ENCODE assay signal across 17 cellular contexts in the genomic region with DNA sequence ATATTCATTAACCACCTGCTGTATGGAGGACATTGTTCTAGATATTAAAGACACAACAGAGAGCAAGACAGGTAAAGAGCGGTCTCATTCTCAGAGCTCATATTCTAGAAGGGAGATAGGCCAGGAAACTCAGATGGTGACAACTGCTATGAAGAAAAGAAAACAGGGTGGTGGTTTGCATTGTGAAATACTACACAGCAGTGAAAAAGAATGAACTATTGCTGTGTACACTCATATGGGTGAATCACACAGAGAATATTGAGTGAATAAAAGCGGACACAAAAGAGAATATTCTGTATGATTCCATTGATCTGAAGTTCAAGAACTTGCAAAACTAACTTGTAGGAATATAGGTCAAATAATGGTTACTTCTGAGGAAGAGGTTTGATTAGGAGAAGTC.
DNase-seq lines count a peak whose midpoint lies in the region; ATAC-seq, FAIRE-seq and TF ChIP-seq lines count a peak whose summit lies in the region.
"Had no signal": no experiment of that assay in that cellular context is flagged by ENCODE, and none has a peak within 500 bp of the region (broad histone marks: within the 10 kb centered on the region; RNA-seq: fewer than 3 reads in every experiment).

No MANE protein-coding gene starts in this region.

- H3K79me2 ChIP-seq in astrocyte (ENCODE audit: insufficient read depth, low read length) = no peaks in the 10 kb centered on the region
- H3K79me2 ChIP-seq in hepatocyte = no peaks in the 10 kb centered on the region
- peaks cover 6% of the 10 kb centered on the region for H3K79me2 ChIP-seq in smooth muscle cell (ENCODE audit: low read depth)

- no peak overlapping the region for H3K27ac Mint-ChIP-seq in astrocyte (ENCODE audit: unreplicated experiment)
- H3K27ac Mint-ChIP-seq: B cell; CD8-positive, alpha-beta T cell had no signal

- peaks cover 2% of the 10 kb centered on the region for H3K36me3 Mint-ChIP-seq in astrocyte (ENCODE audit: low read depth, unreplicated experiment)
- H3K36me3 Mint-ChIP-seq: CD8-positive, alpha-beta T cell had no signal

- peaks cover 13% of the 10 kb centered on the region for H3K36me3 ChIP-seq in left ventricle myocardium inferior
- H3K36me3 ChIP-seq in heart left ventricle = peaks cover 0 to 11% (median 0%) of the 10 kb centered on the region in 9 donors
- peaks cover 4% of the 10 kb centered on the region for H3K36me3 ChIP-seq in astrocyte (ENCODE audit: insufficient read depth, low read length)
- H3K36me3 ChIP-seq in hepatocyte (replicated peaks; ENCODE audit: insufficient read depth, low read depth) = no peaks in the 10 kb centered on the region
- H3K36me3 ChIP-seq in smooth muscle cell (ENCODE audit: low read depth) = no peaks in the 10 kb centered on the region
- H3K36me3 ChIP-seq: BLaER1 treated with 17β-estradiol and CSF1 and Interleukin-3, amounts not matched to agents 10 nM and 100 nM had no signal

- peaks cover 29% of the 10 kb centered on the region for H3F3A ChIP-seq in smooth muscle cell (ENCODE audit: low read depth)

- H3K9ac ChIP-seq in astrocyte (ENCODE audit: low read length) = no peak overlapping the region
- no peak overlapping the region for H3K9ac ChIP-seq in smooth muscle cell (ENCODE audit: low read depth)
- H3K9ac ChIP-seq: BLaER1 treated with 17β-estradiol and CSF1 and Interleukin-3, amounts not matched to agents 10 nM and 100 nM; GM23248 had no signal

- no peak for DNase-seq in left ventricle myocardium inferior
- DNase-seq in heart left ventricle = no peak
- DNase-seq in astrocyte (ENCODE audit: low read depth) = no peak
- DNase-seq in hepatocyte (ENCODE audit: low spot score) = no peak
- no peak for DNase-seq in smooth muscle cell (lab: John Stamatoyannopoulos, UW; ENCODE audit: unreplicated experiment)
- no peak for DNase-seq in germinal center (ENCODE audit: low spot score)
- DNase-seq: 8988T; Calu3; CD8-positive, alpha-beta T cell; GM23248 had no signal

- no peak overlapping the region for H3K4me3 ChIP-seq in left ventricle myocardium inferior
- no peak overlapping the region for H3K4me3 ChIP-seq in heart left ventricle
- no peak overlapping the region for H3K4me3 ChIP-seq in astrocyte (ENCODE audit: insufficient read depth, low read depth, low read length)
- no peak overlapping the region for H3K4me3 ChIP-seq in hepatocyte
- no peak overlapping the region for H3K4me3 ChIP-seq in smooth muscle cell
- H3K4me3 ChIP-seq: BLaER1 treated with 17β-estradiol and CSF1 and Interleukin-3, amounts not matched to agents 10 nM and 100 nM; GM23248 had no signal

- no peaks in the 10 kb centered on the region for H3K27me3 Mint-ChIP-seq in astrocyte (ENCODE audit: low read depth, unreplicated experiment)

- peaks cover 24% of the 10 kb centered on the region for H3K4me1 Mint-ChIP-seq in astrocyte (ENCODE audit: low read depth, unreplicated experiment)
- H3K4me1 Mint-ChIP-seq: B cell had no signal

- H3K4me1 ChIP-seq in left ventricle myocardium inferior (peaks cover 64% of the 10 kb centered on the region), heart left ventricle (peaks cover 0 to 47% (median 25%) of the 10 kb centered on the region in 12 donors), astrocyte (ENCODE audit: insufficient read depth, low read length) (peaks cover 28% of the 10 kb centered on the region), hepatocyte (ENCODE audit: insufficient read depth) (peaks cover 9% of the 10 kb centered on the region), smooth muscle cell (ENCODE audit: low read depth) (peaks cover 10% of the 10 kb centered on the region)

- ATAC-seq in heart left ventricle = no peak
- no peak for ATAC-seq in GM21737 (IDR thresholded peaks at IDR 0.05; ENCODE audit: unreplicated experiment)
- ATAC-seq in HG03378 (IDR thresholded peaks at IDR 0.05; ENCODE audit: unreplicated experiment) = no peak
- ATAC-seq: CD8-positive, alpha-beta T cell had no signal

- H3K9me2 ChIP-seq in hepatocyte (replicated peaks; ENCODE audit: insufficient read depth) = no peaks in the 10 kb centered on the region

- FAIRE-seq in astrocyte (lab: Jason Lieb, UNC) = no peak
- FAIRE-seq: G401.6, GM12891, GM19239 had no signal

- no peak for TF ChIP-seq POLR2A in heart left ventricle (IDR thresholded peaks at IDR 0.05)

- H4K20me1 ChIP-seq in astrocyte (ENCODE audit: insufficient read depth, low read length) (no peaks in the 10 kb centered on the region), hepatocyte (ENCODE audit: insufficient read depth, poor library complexity, severe bottlenecking) (no peaks in the 10 kb centered on the region), smooth muscle cell (ENCODE audit: low read depth) (no peaks in the 10 kb centered on the region)

- H3K27me3 ChIP-seq in left ventricle myocardium inferior (ENCODE audit: low read depth) (no peaks in the 10 kb centered on the region), heart left ventricle (no peaks in the 10 kb centered on the region), astrocyte (ENCODE audit: insufficient read depth, low read length) (no peaks in the 10 kb centered on the region), hepatocyte (no peaks in the 10 kb centered on the region), smooth muscle cell (ENCODE audit: low read depth) (no peaks in the 10 kb centered on the region)
- H3K27me3 ChIP-seq: BLaER1 treated with 17β-estradiol and CSF1 and Interleukin-3, amounts not matched to agents 10 nM and 100 nM had no signal

- H3K9me3 ChIP-seq in left ventricle myocardium inferior (replicated peaks) (peaks cover 6% of the 10 kb centered on the region), heart left ventricle (no peaks in the 10 kb centered on the region), astrocyte (ENCODE audit: insufficient read depth, low read depth, low read length) (no peaks in the 10 kb centered on the region), hepatocyte (ENCODE audit: low read depth) (no peaks in the 10 kb centered on the region), smooth muscle cell (replicated peaks; ENCODE audit: low read depth) (no peaks in the 10 kb centered on the region)

- H3K27ac ChIP-seq in left ventricle myocardium inferior (replicated peaks) (peak overlapping the region; percentile 80), heart left ventricle (peak overlapping the region in 1 of 12 donors; percentile 2), astrocyte (ENCODE audit: low read depth, low read length) (peak overlapping the region; percentile 12), hepatocyte (peak overlapping the region; percentile 42), smooth muscle cell (ENCODE audit: low read depth) (peak overlapping the region; percentile 77)
- H3K27ac ChIP-seq: GM23248 had no signal

- TF ChIP-seq CTCF in left ventricle myocardium inferior (IDR thresholded peaks at IDR 0.05; ENCODE audit: borderline replicate concordance) (no peak), heart left ventricle (IDR thresholded peaks at IDR 0.05) (no peak), astrocyte (IDR thresholded peaks at IDR 0.05; ENCODE audit: insufficient read depth, low read depth, low read length) (no peak), hepatocyte (IDR thresholded peaks at IDR 0.05; ENCODE audit: poor library complexity) (no peak), smooth muscle cell (IDR thresholded peaks at IDR 0.05; ENCODE audit: borderline replicate concordance, insufficient read depth, poor library complexity, severe bottlenecking) (no peak)

- intact Hi-C loops in left ventricle myocardium inferior (cut with micrococcal nuclease) (no loop called here), heart left ventricle (cut with DNase I) (loop anchor here in 1 of 10 donors (10.0 kb wide), 1 partner anchor 63 kb away; no protein-coding TSS in a partner anchor)

- no peak overlapping the region for H3K4me3 Mint-ChIP-seq in astrocyte (ENCODE audit: unreplicated experiment)
- H3K4me3 Mint-ChIP-seq: B cell; CD8-positive, alpha-beta T cell had no signal

- H3K4me2 ChIP-seq in astrocyte (ENCODE audit: low read length) = no peak overlapping the region
- no peak overlapping the region for H3K4me2 ChIP-seq in hepatocyte
- peak overlapping the region; percentile 20 for H3K4me2 ChIP-seq in smooth muscle cell

- WGBS in heart left ventricle, 4 donors = 94 to 99% (median 97%) methylated on average over 2 of the region's 2 CpGs
- 95% methylated on average over 2 of the region's 2 CpGs for WGBS in hepatocyte (ENCODE audit: low lambda C conversion rate, missing lambda C conversion rate)
- 98% methylated on average over 2 of the region's 2 CpGs for WGBS in smooth muscle cell (ENCODE audit: low lambda C conversion rate)

- peaks cover 3% of the 10 kb centered on the region for H3K9me3 Mint-ChIP-seq in astrocyte (ENCODE audit: unreplicated experiment)
- H3K9me3 Mint-ChIP-seq: CD8-positive, alpha-beta T cell had no signal

- H2AFZ ChIP-seq in astrocyte (ENCODE audit: low read depth, low read length) (no peak overlapping the region), hepatocyte (no peak overlapping the region), smooth muscle cell (ENCODE audit: low read depth) (no peak overlapping the region)
- H2AFZ ChIP-seq: GM23248 had no signal
